In the genomic region with DNA sequence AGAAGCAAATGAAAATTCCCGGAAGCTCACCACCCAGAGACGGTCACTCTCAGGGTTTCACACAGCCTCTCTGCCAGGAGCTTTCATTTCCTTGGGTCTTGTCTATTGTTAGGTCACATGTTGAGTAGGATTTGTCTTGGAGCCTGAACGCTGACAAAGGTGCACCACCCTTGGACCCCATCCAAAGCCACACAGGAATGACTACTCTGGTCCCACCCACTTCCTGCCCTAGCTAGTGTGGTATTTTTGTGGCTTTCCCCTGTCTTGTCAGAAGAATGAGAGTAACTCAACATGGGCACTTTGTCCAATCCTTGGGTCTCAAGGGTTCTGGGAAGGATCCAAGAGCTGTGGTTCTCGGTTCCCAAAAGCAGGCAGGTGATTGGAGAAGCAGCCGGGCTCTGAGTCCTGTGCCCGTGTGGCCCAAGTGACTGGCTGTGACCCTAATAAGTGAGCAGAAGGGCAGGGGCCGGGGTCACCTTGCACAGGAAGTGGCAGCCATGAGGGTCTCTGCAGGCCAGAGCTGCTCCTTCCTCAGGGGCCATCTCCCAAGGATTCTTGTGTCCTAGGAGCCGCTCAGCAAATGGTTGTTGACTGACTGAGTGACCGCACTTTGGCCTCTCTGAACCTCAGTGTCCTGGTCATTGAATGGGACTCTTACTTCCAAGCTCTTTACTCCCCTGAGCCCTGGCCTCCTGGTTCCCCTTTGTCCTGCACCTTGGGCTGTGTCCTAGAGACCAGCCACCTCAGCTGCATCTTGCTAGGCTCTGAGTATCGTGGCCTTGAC, we compare ENCODE assay signal across 1 cellular context.
TF ChIP-seq lines count a peak whose summit lies in the region.

No MANE protein-coding gene starts in this region.

TF ChIP-seq in GM12878, 131 proteins besides CTCF, POLR2A, EP300 and RAD21:
- TF ChIP-seq EED (IDR thresholded peaks at IDR 0.05; ENCODE audit: low read depth) = peak; percentile 57; the same call in 1 of the 2 replicates
- no peak for TF ChIP-seq WRNIP1 (IDR thresholded peaks at IDR 0.05; ENCODE audit: borderline replicate concordance, low read depth, low read length)
- TF ChIP-seq IRF4 (IDR thresholded peaks at IDR 0.05; ENCODE audit: low read depth, low read length) = no peak
- TF ChIP-seq NR2C1 (IDR thresholded peaks at IDR 0.05) = no peak
- TF ChIP-seq FOXM1 (IDR thresholded peaks at IDR 0.05; ENCODE audit: low read depth, low read length) = no peak
- peak; percentile 11; the same call in 1 of the 2 replicates for TF ChIP-seq SPI1 (IDR thresholded peaks at IDR 0.05; ENCODE audit: borderline replicate concordance, insufficient read depth, low read depth, low read length)
- TF ChIP-seq NFXL1 (IDR thresholded peaks at IDR 0.05; ENCODE audit: borderline replicate concordance) = no peak
- peak in 1 of 2 experiments; percentile 27; a peak in 2 of 4 replicates for TF ChIP-seq IKZF2 (IDR thresholded peaks at IDR 0.05)
- TF ChIP-seq, protein P1, sequence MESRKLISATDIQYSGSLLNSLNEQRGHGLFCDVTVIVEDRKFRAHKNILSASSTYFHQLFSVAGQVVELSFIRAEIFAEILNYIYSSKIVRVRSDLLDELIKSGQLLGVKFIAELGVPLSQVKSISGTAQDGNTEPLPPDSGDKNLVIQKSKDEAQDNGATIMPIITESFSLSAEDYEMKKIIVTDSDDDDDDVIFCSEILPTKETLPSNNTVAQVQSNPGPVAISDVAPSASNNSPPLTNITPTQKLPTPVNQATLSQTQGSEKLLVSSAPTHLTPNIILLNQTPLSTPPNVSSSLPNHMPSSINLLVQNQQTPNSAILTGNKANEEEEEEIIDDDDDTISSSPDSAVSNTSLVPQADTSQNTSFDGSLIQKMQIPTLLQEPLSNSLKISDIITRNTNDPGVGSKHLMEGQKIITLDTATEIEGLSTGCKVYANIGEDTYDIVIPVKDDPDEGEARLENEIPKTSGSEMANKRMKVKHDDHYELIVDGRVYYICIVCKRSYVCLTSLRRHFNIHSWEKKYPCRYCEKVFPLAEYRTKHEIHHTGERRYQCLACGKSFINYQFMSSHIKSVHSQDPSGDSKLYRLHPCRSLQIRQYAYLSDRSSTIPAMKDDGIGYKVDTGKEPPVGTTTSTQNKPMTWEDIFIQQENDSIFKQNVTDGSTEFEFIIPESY (IDR thresholded peaks at IDR 0.05) = no peak
- TF ChIP-seq, protein P2, sequence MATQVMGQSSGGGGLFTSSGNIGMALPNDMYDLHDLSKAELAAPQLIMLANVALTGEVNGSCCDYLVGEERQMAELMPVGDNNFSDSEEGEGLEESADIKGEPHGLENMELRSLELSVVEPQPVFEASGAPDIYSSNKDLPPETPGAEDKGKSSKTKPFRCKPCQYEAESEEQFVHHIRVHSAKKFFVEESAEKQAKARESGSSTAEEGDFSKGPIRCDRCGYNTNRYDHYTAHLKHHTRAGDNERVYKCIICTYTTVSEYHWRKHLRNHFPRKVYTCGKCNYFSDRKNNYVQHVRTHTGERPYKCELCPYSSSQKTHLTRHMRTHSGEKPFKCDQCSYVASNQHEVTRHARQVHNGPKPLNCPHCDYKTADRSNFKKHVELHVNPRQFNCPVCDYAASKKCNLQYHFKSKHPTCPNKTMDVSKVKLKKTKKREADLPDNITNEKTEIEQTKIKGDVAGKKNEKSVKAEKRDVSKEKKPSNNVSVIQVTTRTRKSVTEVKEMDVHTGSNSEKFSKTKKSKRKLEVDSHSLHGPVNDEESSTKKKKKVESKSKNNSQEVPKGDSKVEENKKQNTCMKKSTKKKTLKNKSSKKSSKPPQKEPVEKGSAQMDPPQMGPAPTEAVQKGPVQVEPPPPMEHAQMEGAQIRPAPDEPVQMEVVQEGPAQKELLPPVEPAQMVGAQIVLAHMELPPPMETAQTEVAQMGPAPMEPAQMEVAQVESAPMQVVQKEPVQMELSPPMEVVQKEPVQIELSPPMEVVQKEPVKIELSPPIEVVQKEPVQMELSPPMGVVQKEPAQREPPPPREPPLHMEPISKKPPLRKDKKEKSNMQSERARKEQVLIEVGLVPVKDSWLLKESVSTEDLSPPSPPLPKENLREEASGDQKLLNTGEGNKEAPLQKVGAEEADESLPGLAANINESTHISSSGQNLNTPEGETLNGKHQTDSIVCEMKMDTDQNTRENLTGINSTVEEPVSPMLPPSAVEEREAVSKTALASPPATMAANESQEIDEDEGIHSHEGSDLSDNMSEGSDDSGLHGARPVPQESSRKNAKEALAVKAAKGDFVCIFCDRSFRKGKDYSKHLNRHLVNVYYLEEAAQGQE (IDR thresholded peaks at IDR 0.05; ENCODE audit: low read depth, low read length) = no peak
- peak; percentile 85 for TF ChIP-seq RUNX3 (IDR thresholded peaks at IDR 0.05; ENCODE audit: low read length)
- no peak for TF ChIP-seq NFYA (IDR thresholded peaks at IDR 0.05; ENCODE audit: borderline replicate concordance, low read depth, low read length)
